25 cellular contexts compared by ENCODE assay signal in genomic region chr14:95796846-95797245, GRCh38.
DNase-seq lines count a peak whose midpoint lies in the region; ATAC-seq and TF ChIP-seq lines count a peak whose summit lies in the region.
"Had no signal": no experiment of that assay in that cellular context is flagged by ENCODE, and none has a peak within 500 bp of the region (broad histone marks: within the 10 kb centered on the region; RNA-seq: fewer than 3 reads in every experiment).

No MANE protein-coding gene starts in this region.

- H3K4me1 ChIP-seq in RWPE2 (ENCODE audit: insufficient read depth, poor library complexity, severe bottlenecking) (no peaks in the 10 kb centered on the region), testis (no peaks in the 10 kb centered on the region), mucosa of descending colon (ENCODE audit: low read depth) (no peaks in the 10 kb centered on the region)
- H3K4me1 ChIP-seq: BE2C had no signal

- H3K4me3 ChIP-seq in LNCaP clone FGC (ENCODE audit: low read depth, low read length) (no peak overlapping the region), RWPE2 (ENCODE audit: severe bottlenecking) (no peak overlapping the region), testis (no peak overlapping the region), mucosa of descending colon (no peak overlapping the region)
- H3K4me3 ChIP-seq: BLaER1, GM12878 had no signal

- H3K9me3 ChIP-seq in RWPE2 (ENCODE audit: severe bottlenecking), result no peaks in the 10 kb centered on the region
- no peaks in the 10 kb centered on the region for H3K9me3 ChIP-seq in testis
- no peaks in the 10 kb centered on the region for H3K9me3 ChIP-seq in mucosa of descending colon
- H3K9me3 ChIP-seq: BE2C, BLaER1 had no signal

- TF ChIP-seq POLR2A in testis (IDR thresholded peaks at IDR 0.05), result no peak

- intact Hi-C loops in testis (cut with DNase I; ENCODE audit: low total_unique reads), result no loop called here
- intact Hi-C loops in mucosa of descending colon (cut with DNase I, micrococcal nuclease), result no loop called here
- intact Hi-C loops in left ventricle myocardium superior (cut with micrococcal nuclease), result no loop called here

- H3K27ac ChIP-seq in RWPE2 (ENCODE audit: poor library complexity, severe bottlenecking) (no peak overlapping the region), testis (no peak overlapping the region)
- H3K27ac ChIP-seq: BLaER1 had no signal

- DNase-seq in LNCaP clone FGC (ENCODE audit: low read depth) (peak; percentile 41), LoVo (ENCODE audit: low spot score) (peak; percentile 2), RWPE2 (ENCODE audit: low spot score) (no peak), kidney tubule cell (ENCODE audit: low spot score) (peak; percentile 24), middle frontal gyrus (ENCODE audit: extremely low spot score, low spot score) (no peak), testis (no peak), mucosa of descending colon (no peak), left ventricle myocardium superior (no peak)
- DNase-seq: 8988T; ACHN; BE2C; C1 segment of cervical spinal cord; CD4-positive, alpha-beta memory T cell; CD4-positive, CD25-positive, alpha-beta regulatory T cell; CD8-positive, alpha-beta memory T cell; COR-L47; DMS 273 treated with DMSO at 0.1 percent for 48 hours; DMS153; DMS53; DMS79; DND-41; EL; GDM1 had no signal

- 65 to 72% methylated on average over 5 of the region's 5 CpGs for WGBS in testis, 2 donors

- H3K27me3 ChIP-seq in RWPE2 (ENCODE audit: insufficient read depth, poor library complexity, severe bottlenecking), result peaks cover 15% of the 10 kb centered on the region
- H3K27me3 ChIP-seq in testis, result no peaks in the 10 kb centered on the region
- H3K27me3 ChIP-seq: BE2C, BLaER1 had no signal

- no peaks in the 10 kb centered on the region for H3K36me3 ChIP-seq in RWPE2 (ENCODE audit: low read depth)
- no peaks in the 10 kb centered on the region for H3K36me3 ChIP-seq in testis (ENCODE audit: low read depth, missing control alignments)
- H3K36me3 ChIP-seq in mucosa of descending colon (ENCODE audit: low read depth), result no peaks in the 10 kb centered on the region
- H3K36me3 ChIP-seq: BE2C, BLaER1 had no signal

- ATAC-seq in RWPE2 (ENCODE audit: low read depth) (0 out of 3 replicates have a peak, but pooled peaks have one; percentile 14), mucosa of descending colon (no peak), left ventricle myocardium superior (no peak)
- ATAC-seq: GM12878 had no signal

- TF ChIP-seq CTCF in LNCaP clone FGC (IDR thresholded peaks at IDR 0.05; ENCODE audit: control insufficient read depth, extremely low read depth, insufficient read depth), result no peak
- TF ChIP-seq CTCF in RWPE2 (IDR thresholded peaks at IDR 0.05; ENCODE audit: poor library complexity, severe bottlenecking), result no peak
- no peak for TF ChIP-seq CTCF in testis (IDR thresholded peaks at IDR 0.05)
- TF ChIP-seq CTCF in mucosa of descending colon (IDR thresholded peaks at IDR 0.05), result no peak

Comparison
In these comparisons a context has a peak if more than half of its experiments do, and no peak if none do; other contexts are left out.
1. DNase-seq: peak in LNCaP clone FGC (single experiment), LoVo (single experiment) and kidney tubule cell (single experiment); none in RWPE2 (single experiment), middle frontal gyrus (single experiment), testis (single experiment), mucosa of descending colon (0 of 3) and left ventricle myocardium superior (single experiment).